ENCODE assay signal across 1 cellular context in genomic region chr6:12009904-12010634, GRCh38.
A peak's percentile ranks its signal among the peaks of the same experiment; 100 is the strongest.
TF ChIP-seq lines count a peak whose summit lies in the region.

No MANE protein-coding gene starts in this region.

TF ChIP-seq in GM12878, 131 proteins besides CTCF, POLR2A, EP300 and RAD21:
- TF ChIP-seq, protein P1, sequence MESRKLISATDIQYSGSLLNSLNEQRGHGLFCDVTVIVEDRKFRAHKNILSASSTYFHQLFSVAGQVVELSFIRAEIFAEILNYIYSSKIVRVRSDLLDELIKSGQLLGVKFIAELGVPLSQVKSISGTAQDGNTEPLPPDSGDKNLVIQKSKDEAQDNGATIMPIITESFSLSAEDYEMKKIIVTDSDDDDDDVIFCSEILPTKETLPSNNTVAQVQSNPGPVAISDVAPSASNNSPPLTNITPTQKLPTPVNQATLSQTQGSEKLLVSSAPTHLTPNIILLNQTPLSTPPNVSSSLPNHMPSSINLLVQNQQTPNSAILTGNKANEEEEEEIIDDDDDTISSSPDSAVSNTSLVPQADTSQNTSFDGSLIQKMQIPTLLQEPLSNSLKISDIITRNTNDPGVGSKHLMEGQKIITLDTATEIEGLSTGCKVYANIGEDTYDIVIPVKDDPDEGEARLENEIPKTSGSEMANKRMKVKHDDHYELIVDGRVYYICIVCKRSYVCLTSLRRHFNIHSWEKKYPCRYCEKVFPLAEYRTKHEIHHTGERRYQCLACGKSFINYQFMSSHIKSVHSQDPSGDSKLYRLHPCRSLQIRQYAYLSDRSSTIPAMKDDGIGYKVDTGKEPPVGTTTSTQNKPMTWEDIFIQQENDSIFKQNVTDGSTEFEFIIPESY (IDR thresholded peaks at IDR 0.05): 0 out of 2 replicates have a peak, but pooled peaks have one; percentile 14
- TF ChIP-seq PML (IDR thresholded peaks at IDR 0.05; ENCODE audit: low read length): peak; percentile 61; the same call in 1 of the 2 replicates
- no peak for TF ChIP-seq ETV6 (conservative IDR thresholded peaks at IDR 0.05 in 1 of 2, IDR thresholded peaks at IDR 0.05 in 1 of 2; ENCODE audit: borderline replicate concordance in 1 of 2, low read depth in 1 of 2)
- TF ChIP-seq, protein P2, sequence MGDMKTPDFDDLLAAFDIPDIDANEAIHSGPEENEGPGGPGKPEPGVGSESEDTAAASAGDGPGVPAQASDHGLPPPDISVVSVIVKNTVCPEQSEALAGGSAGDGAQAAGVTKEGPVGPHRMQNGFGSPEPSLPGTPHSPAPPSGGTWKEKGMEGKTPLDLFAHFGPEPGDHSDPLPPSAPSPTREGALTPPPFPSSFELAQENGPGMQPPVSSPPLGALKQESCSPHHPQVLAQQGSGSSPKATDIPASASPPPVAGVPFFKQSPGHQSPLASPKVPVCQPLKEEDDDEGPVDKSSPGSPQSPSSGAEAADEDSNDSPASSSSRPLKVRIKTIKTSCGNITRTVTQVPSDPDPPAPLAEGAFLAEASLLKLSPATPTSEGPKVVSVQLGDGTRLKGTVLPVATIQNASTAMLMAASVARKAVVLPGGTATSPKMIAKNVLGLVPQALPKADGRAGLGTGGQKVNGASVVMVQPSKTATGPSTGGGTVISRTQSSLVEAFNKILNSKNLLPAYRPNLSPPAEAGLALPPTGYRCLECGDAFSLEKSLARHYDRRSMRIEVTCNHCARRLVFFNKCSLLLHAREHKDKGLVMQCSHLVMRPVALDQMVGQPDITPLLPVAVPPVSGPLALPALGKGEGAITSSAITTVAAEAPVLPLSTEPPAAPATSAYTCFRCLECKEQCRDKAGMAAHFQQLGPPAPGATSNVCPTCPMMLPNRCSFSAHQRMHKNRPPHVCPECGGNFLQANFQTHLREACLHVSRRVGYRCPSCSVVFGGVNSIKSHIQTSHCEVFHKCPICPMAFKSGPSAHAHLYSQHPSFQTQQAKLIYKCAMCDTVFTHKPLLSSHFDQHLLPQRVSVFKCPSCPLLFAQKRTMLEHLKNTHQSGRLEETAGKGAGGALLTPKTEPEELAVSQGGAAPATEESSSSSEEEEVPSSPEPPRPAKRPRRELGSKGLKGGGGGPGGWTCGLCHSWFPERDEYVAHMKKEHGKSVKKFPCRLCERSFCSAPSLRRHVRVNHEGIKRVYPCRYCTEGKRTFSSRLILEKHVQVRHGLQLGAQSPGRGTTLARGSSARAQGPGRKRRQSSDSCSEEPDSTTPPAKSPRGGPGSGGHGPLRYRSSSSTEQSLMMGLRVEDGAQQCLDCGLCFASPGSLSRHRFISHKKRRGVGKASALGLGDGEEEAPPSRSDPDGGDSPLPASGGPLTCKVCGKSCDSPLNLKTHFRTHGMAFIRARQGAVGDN (IDR thresholded peaks at IDR 0.05): 0 out of 2 replicates have a peak, but pooled peaks have one; percentile 25
- TF ChIP-seq RAD51 (IDR thresholded peaks at IDR 0.05): no peak
- no peak for TF ChIP-seq RCOR1 (conservative IDR thresholded peaks at IDR 0.05; ENCODE audit: low read depth, low read length)
- TF ChIP-seq RUNX3 (IDR thresholded peaks at IDR 0.05; ENCODE audit: low read length): 0 out of 2 replicates have a peak, but pooled peaks have one; percentile 11
- no peak for TF ChIP-seq BRCA1 (IDR thresholded peaks at IDR 0.05; ENCODE audit: low read depth, low read length)
- TF ChIP-seq, protein P3, sequence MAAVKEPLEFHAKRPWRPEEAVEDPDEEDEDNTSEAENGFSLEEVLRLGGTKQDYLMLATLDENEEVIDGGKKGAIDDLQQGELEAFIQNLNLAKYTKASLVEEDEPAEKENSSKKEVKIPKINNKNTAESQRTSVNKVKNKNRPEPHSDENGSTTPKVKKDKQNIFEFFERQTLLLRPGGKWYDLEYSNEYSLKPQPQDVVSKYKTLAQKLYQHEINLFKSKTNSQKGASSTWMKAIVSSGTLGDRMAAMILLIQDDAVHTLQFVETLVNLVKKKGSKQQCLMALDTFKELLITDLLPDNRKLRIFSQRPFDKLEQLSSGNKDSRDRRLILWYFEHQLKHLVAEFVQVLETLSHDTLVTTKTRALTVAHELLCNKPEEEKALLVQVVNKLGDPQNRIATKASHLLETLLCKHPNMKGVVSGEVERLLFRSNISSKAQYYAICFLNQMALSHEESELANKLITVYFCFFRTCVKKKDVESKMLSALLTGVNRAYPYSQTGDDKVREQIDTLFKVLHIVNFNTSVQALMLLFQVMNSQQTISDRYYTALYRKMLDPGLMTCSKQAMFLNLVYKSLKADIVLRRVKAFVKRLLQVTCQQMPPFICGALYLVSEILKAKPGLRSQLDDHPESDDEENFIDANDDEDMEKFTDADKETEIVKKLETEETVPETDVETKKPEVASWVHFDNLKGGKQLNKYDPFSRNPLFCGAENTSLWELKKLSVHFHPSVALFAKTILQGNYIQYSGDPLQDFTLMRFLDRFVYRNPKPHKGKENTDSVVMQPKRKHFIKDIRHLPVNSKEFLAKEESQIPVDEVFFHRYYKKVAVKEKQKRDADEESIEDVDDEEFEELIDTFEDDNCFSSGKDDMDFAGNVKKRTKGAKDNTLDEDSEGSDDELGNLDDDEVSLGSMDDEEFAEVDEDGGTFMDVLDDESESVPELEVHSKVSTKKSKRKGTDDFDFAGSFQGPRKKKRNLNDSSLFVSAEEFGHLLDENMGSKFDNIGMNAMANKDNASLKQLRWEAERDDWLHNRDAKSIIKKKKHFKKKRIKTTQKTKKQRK (IDR thresholded peaks at IDR 0.05; ENCODE audit: low read depth, low read length): 0 out of 2 replicates have a peak, but pooled peaks have one; percentile 14
- TF ChIP-seq SUPT20H (IDR thresholded peaks at IDR 0.05; ENCODE audit: borderline replicate concordance, control insufficient read depth, low read depth, low read length): no peak
- TF ChIP-seq CBX5 (IDR thresholded peaks at IDR 0.05; ENCODE audit: low read depth): 0 out of 2 replicates have a peak, but pooled peaks have one; percentile 11
- TF ChIP-seq ZNF384 (IDR thresholded peaks at IDR 0.05; ENCODE audit: borderline replicate concordance, low read depth, low read length): no peak
